ENCODE assay signal across 1 cellular context in genomic region chr20:50405915-50406609, GRCh38.
A peak's percentile ranks its signal among the peaks of the same experiment; 100 is the strongest.
TF ChIP-seq lines count a peak whose summit lies in the region.

No MANE protein-coding gene starts in this region.

TF ChIP-seq in HepG2, 621 proteins besides CTCF, POLR2A, EP300 and RAD21 (continued from another document and continues in another):
- TF ChIP-seq STAT6 (CRISPR knock-in tag; IDR thresholded peaks at IDR 0.05; ENCODE audit: borderline replicate concordance) (no peak), KLF6 (CRISPR knock-in tag; IDR thresholded peaks at IDR 0.05) (peak; percentile 80; the same call in 1 of the 2 replicates), ZBTB2 (CRISPR knock-in tag; IDR thresholded peaks at IDR 0.05; ENCODE audit: low read depth) (peak; percentile 62; the same call in 1 of the 2 replicates), ZNF30 (CRISPR knock-in tag; IDR thresholded peaks at IDR 0.05) (no peak), ARHGAP35 (CRISPR knock-in tag; IDR thresholded peaks at IDR 0.05; ENCODE audit: borderline replicate concordance) (0 out of 2 replicates have a peak, but pooled peaks have one; percentile 28), NR0B2 (CRISPR knock-in tag; IDR thresholded peaks at IDR 0.05) (no peak), MBD4 (IDR thresholded peaks at IDR 0.05; ENCODE audit: borderline replicate concordance, low read length) (peak; percentile 55; the same call in 1 of the 2 replicates), ATRX (CRISPR knock-in tag; IDR thresholded peaks at IDR 0.05; ENCODE audit: borderline replicate concordance) (no peak), PHF20 (CRISPR knock-in tag; IDR thresholded peaks at IDR 0.05) (0 out of 2 replicates have a peak, but pooled peaks have one; percentile 22), ZFP36L1 (CRISPR knock-in tag; IDR thresholded peaks at IDR 0.05) (no peak), EEA1 (CRISPR knock-in tag; IDR thresholded peaks at IDR 0.05; ENCODE audit: borderline replicate concordance) (no peak), NFAT5 (CRISPR knock-in tag; IDR thresholded peaks at IDR 0.05) (no peak), GMEB2 (CRISPR knock-in tag; IDR thresholded peaks at IDR 0.05; ENCODE audit: low read depth) (no peak; the same call in 1 of the 2 replicates), ZNF572 (CRISPR knock-in tag; IDR thresholded peaks at IDR 0.05) (no peak), HNRNPL (IDR thresholded peaks at IDR 0.05; ENCODE audit: low read depth, low read length) (no peak), ZNF225 (CRISPR knock-in tag; IDR thresholded peaks at IDR 0.05) (no peak), HNF4A (CRISPR knock-in tag; IDR thresholded peaks at IDR 0.05) (peak; percentile 93), DMTF1 (CRISPR knock-in tag; IDR thresholded peaks at IDR 0.05) (no peak), TERF1 (CRISPR knock-in tag; IDR thresholded peaks at IDR 0.05) (no peak), TEF (CRISPR knock-in tag; IDR thresholded peaks at IDR 0.05) (no peak), ZKSCAN8 (CRISPR knock-in tag; IDR thresholded peaks at IDR 0.05; ENCODE audit: borderline replicate concordance) (peak; percentile 94), GTF3A (CRISPR knock-in tag; conservative IDR thresholded peaks at IDR 0.05) (no peak), SNAI1 (CRISPR knock-in tag; IDR thresholded peaks at IDR 0.05; ENCODE audit: borderline replicate concordance) (no peak), ZSCAN31 (CRISPR knock-in tag; IDR thresholded peaks at IDR 0.05; ENCODE audit: low read depth) (no peak), ZNF766 (CRISPR knock-in tag; IDR thresholded peaks at IDR 0.05; ENCODE audit: borderline replicate concordance) (no peak), IRF1 (CRISPR knock-in tag; IDR thresholded peaks at IDR 0.05; ENCODE audit: low read depth) (no peak), NFATC3 (CRISPR knock-in tag; IDR thresholded peaks at IDR 0.05) (no peak; the same call in 1 of the 2 replicates), WIZ (CRISPR knock-in tag; IDR thresholded peaks at IDR 0.05) (no peak), TCF12 (IDR thresholded peaks at IDR 0.05) (no peak), TCF12 (CRISPR knock-in tag; IDR thresholded peaks at IDR 0.05) (no peak; the same call in 1 of the 2 replicates), IRF2 (CRISPR knock-in tag; IDR thresholded peaks at IDR 0.05) (peak; percentile 89), MLXIP (CRISPR knock-in tag; IDR thresholded peaks at IDR 0.05; ENCODE audit: borderline replicate concordance) (no peak), ZNF746 (CRISPR knock-in tag; IDR thresholded peaks at IDR 0.05) (peak; percentile 67; the same call in 1 of the 2 replicates), ADNP (CRISPR knock-in tag; IDR thresholded peaks at IDR 0.05) (peak; percentile 80; the same call in 1 of the 2 replicates), ZNF431 (CRISPR knock-in tag; IDR thresholded peaks at IDR 0.05; ENCODE audit: borderline replicate concordance, low read depth) (no peak), ZNF44 (CRISPR knock-in tag; IDR thresholded peaks at IDR 0.05) (peak; percentile 75; the same call in 1 of the 2 replicates), ZNF121 (CRISPR knock-in tag; IDR thresholded peaks at IDR 0.05) (peak; percentile 21; the same call in 1 of the 2 replicates), ATAD3A (CRISPR knock-in tag; IDR thresholded peaks at IDR 0.05) (no peak), SKI (IDR thresholded peaks at IDR 0.05; ENCODE audit: partially characterized antibody) (peak; percentile 37)
